Comparison of ENCODE assay signal across 13 cellular contexts in the genomic region with DNA sequence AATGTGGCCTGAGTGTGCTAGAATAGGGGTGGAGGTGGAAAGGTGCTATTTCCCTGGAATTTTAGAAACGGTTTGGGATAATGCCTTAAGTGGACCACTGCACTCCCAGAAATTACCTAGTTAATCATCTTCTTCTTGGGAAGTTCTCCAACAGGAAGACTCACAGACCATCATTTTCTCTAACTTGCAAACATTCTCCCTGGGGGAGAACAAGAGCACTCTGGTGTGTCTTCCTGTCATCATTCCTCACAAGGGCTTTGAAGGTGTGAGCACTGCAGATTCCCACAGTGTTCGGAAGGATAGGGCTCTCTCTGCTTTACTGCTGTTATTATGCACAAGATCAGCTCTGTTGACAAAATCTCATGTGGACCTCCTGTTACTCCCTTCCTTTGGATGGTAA. TPM values are rescaled to one million over a fixed set of nuclear protein-coding genes. Genes with fewer than 3 reads are reported as not detected.
DNase-seq lines count a peak whose midpoint lies in the region; ATAC-seq and TF ChIP-seq lines count a peak whose summit lies in the region.
"Had no signal": no experiment of that assay in that cellular context is flagged by ENCODE, and none has a peak within 500 bp of the region (broad histone marks: within the 10 kb centered on the region; RNA-seq: fewer than 3 reads in every experiment).

No MANE protein-coding gene starts in this region.

- no peak for TF ChIP-seq POLR2A in IMR-90 (IDR thresholded peaks at IDR 0.05; ENCODE audit: low read depth, low read length)

- no peak overlapping the region for H3K27ac Mint-ChIP-seq in progenitor cell of endocrine pancreas
- H3K27ac Mint-ChIP-seq: B cell; CD14-positive monocyte; CD8-positive, alpha-beta T cell had no signal

- no peak for TF ChIP-seq CTCF in IMR-90 (conservative IDR thresholded peaks at IDR 0.05; ENCODE audit: low read depth, low read length)
- no peak for TF ChIP-seq CTCF in progenitor cell of endocrine pancreas (IDR thresholded peaks at IDR 0.05; ENCODE audit: unreplicated experiment)

- H3K9me3 ChIP-seq in IMR-90 (ENCODE audit: control insufficient read depth, insufficient read depth, low read length): no peaks in the 10 kb centered on the region

- dilution Hi-C loops in IMR-90 (cut with HindIII; ENCODE audit: low sequenced_read_pairs, unreplicated experiment): loop anchor here (25.0 kb wide), 1 partner anchor 443 kb away; no protein-coding TSS in a partner anchor

- peaks cover 11% of the 10 kb centered on the region; the same call in 1 of the 2 replicates for H3K9me1 ChIP-seq in IMR-90 (ENCODE audit: insufficient read depth, low read length)

- POLR2A ChIA-PET in IMR-90 (lab: Charles Lee; ENCODE audit: unreplicated experiment): no interaction called here

- no peak for TF ChIP-seq RAD21 in IMR-90 (IDR thresholded peaks at IDR 0.05; ENCODE audit: low read length)

- intact Hi-C loops in IMR-90 (cut with micrococcal nuclease): loop anchor here (5.0 kb wide), 1 partner anchor 93 kb away; no protein-coding TSS in a partner anchor

- H3K27me3 Mint-ChIP-seq in progenitor cell of endocrine pancreas: peaks cover 12% of the 10 kb centered on the region

- H2BK15ac ChIP-seq in IMR-90 (ENCODE audit: low read depth, low read length): no peak overlapping the region

- peak overlapping the region; percentile 69; the same call in 1 of the 2 replicates for H3K14ac ChIP-seq in IMR-90 (replicated peaks; ENCODE audit: low read depth, low read length)

- H3K79me1 ChIP-seq in IMR-90 (ENCODE audit: low read depth in 1 of 2, low read length in 2 of 2): no peaks in the 10 kb centered on the region

- H3K36me3 Mint-ChIP-seq in progenitor cell of endocrine pancreas (ENCODE audit: insufficient read depth): no peaks in the 10 kb centered on the region
- H3K36me3 Mint-ChIP-seq: CD14-positive monocyte; CD8-positive, alpha-beta T cell had no signal

- H3K4me1 ChIP-seq in IMR-90 (ENCODE audit: control insufficient read depth, insufficient read depth, low read length): peaks cover 8% of the 10 kb centered on the region

- no peak overlapping the region for H3K4me3 ChIP-seq in IMR-90 (ENCODE audit: insufficient read depth, low read depth, low read length)
- H3K4me3 ChIP-seq: GM23248 had no signal

- H3K18ac ChIP-seq in IMR-90 (ENCODE audit: low read depth, low read length): no peak overlapping the region

- no peak overlapping the region for H3K56ac ChIP-seq in IMR-90 (ENCODE audit: extremely low read depth, insufficient read depth, low read length)

- no CpG with 5 or more reads among the region's 2 CpGs for WGBS in IMR-90 (ENCODE audit: extremely low coverage in 2 of 2, insufficient read length in 1 of 2), 2 experiments

- 0 out of 2 replicates have a peak overlapping the region, but pooled peaks have one; percentile 32 for H2BK120ac ChIP-seq in IMR-90 (ENCODE audit: low read depth, low read length)

- H3K27ac ChIP-seq in IMR-90 (ENCODE audit: insufficient read depth, low read length): no peak overlapping the region
- H3K27ac ChIP-seq: GM23248 had no signal

- H3K4me1 Mint-ChIP-seq in progenitor cell of endocrine pancreas (ENCODE audit: low read depth): peaks cover 19% of the 10 kb centered on the region

- H4K5ac ChIP-seq in IMR-90 (ENCODE audit: low read depth, low read length): no peak overlapping the region

- CTCF ChIA-PET in IMR-90 (lab: Yijun Ruan, JAX): no interaction called here

- no peak overlapping the region for H4K8ac ChIP-seq in IMR-90 (ENCODE audit: low read depth in 2 of 2, low read length in 2 of 2)

- H2AK9ac ChIP-seq in IMR-90 (replicated peaks; ENCODE audit: low read depth, low read length, poor library complexity): no peak overlapping the region

- no peak overlapping the region for H3K4me2 ChIP-seq in IMR-90 (ENCODE audit: low read depth, low read length)

- H2AK5ac ChIP-seq in IMR-90 (ENCODE audit: low read depth, low read length): no peak overlapping the region

- ATAC-seq in IMR-90 (ENCODE audit: low read depth) (no peak), HG02852 (IDR thresholded peaks at IDR 0.05; ENCODE audit: unreplicated experiment) (no peak)
- ATAC-seq: CD8-positive, alpha-beta T cell had no signal

- peak; percentile 39 for DNase-seq in ACHN
- DNase-seq in IMR-90: no peak
- DNase-seq in glomerular visceral epithelial cell (ENCODE audit: extremely low spot score): peak; percentile 70
- no peak for DNase-seq in progenitor cell of endocrine pancreas (ENCODE audit: low spot score, unreplicated experiment)
- DNase-seq in NCI-H524 treated with DMSO at 0.1 percent for 48 hours (lab: John Stamatoyannopoulos, UW): no peak
- DNase-seq in activated CD4-positive, CD25-positive, alpha-beta regulatory T cell (lab: John Stamatoyannopoulos, UW): no peak
- DNase-seq: CD8-positive, alpha-beta T cell; EL; GM23248; H7 had no signal

- H3K9ac ChIP-seq in IMR-90 (ENCODE audit: low read depth, low read length): no peak overlapping the region
- H3K9ac ChIP-seq: GM23248 had no signal

- H4K20me1 ChIP-seq in IMR-90 (ENCODE audit: insufficient read depth, low read length): no peaks in the 10 kb centered on the region

- in situ Hi-C loops in ACHN (cut with HindIII; ENCODE audit: low pct_ligation_motif_present, low pct_unique_long_range_greater_than_20kb, low sequenced_read_pairs) (loop anchor here (25.0 kb wide), 1 partner anchor 318 kb away; no protein-coding TSS in a partner anchor), IMR-90 (cut with MboI; ENCODE audit: low sequenced_read_pairs) (no loop called here)

- H3K27me3 ChIP-seq in IMR-90 (ENCODE audit: control insufficient read depth, insufficient read depth, low read length): no peaks in the 10 kb centered on the region

- peak overlapping the region; percentile 4 for H3K4me3 Mint-ChIP-seq in progenitor cell of endocrine pancreas (ENCODE audit: low read depth)
- H3K4me3 Mint-ChIP-seq: B cell; CD14-positive monocyte; CD8-positive, alpha-beta T cell had no signal

- no peaks in the 10 kb centered on the region for H3K9me3 Mint-ChIP-seq in progenitor cell of endocrine pancreas (ENCODE audit: low read depth)
- H3K9me3 Mint-ChIP-seq: CD8-positive, alpha-beta T cell had no signal

- 0 out of 2 replicates have a peak overlapping the region, but pooled peaks have one; percentile 4 for H3K23ac ChIP-seq in IMR-90 (ENCODE audit: low read depth, low read length)

- H2BK20ac ChIP-seq in IMR-90 (ENCODE audit: low read depth, low read length): peak overlapping the region; percentile 60; the same call in 1 of the 2 replicates

- no peak overlapping the region for H4K91ac ChIP-seq in IMR-90 (ENCODE audit: insufficient read depth, low read depth, low read length)

- H2AFZ ChIP-seq in IMR-90 (replicated peaks; ENCODE audit: low read length, poor library complexity): no peak overlapping the region
- H2AFZ ChIP-seq: GM23248 had no signal

- H3K36me3 ChIP-seq in IMR-90 (ENCODE audit: control insufficient read depth, insufficient read depth, low read length): no peaks in the 10 kb centered on the region

- no peak overlapping the region; the same call in 1 of the 2 replicates for H3K4ac ChIP-seq in IMR-90 (ENCODE audit: low read depth, low read length)

- H2BK5ac ChIP-seq in IMR-90 (ENCODE audit: low read depth, low read length, poor library complexity, severe bottlenecking): no peak overlapping the region

- no TSS peak for BruUV-seq in IMR-90 (replicated peaks; lab: Mats Ljungman, UMichigan)

TF ChIP-seq in IMR-90, 13 proteins besides CTCF, POLR2A, EP300 and RAD21:
- TF ChIP-seq FOS (IDR thresholded peaks at IDR 0.05; ENCODE audit: low read depth, low read length) (no peak), MXI1 (IDR thresholded peaks at IDR 0.05; ENCODE audit: borderline replicate concordance, low read depth, low read length) (no peak), CHD1 (IDR thresholded peaks at IDR 0.05; ENCODE audit: low read depth, low read length) (no peak), NFE2L2 (IDR thresholded peaks at IDR 0.05; ENCODE audit: low read depth, low read length) (no peak), RFX5 (IDR thresholded peaks at IDR 0.05; ENCODE audit: low read depth, low read length) (no peak), SMC3 (IDR thresholded peaks at IDR 0.05; ENCODE audit: low read depth, low read length) (no peak)

RNA-seq across cellular contexts. Expression of a gene that starts 54.9 kb away (rescaled TPM):
- 0.18 and 0.83 TPM in 2 replicates for total RNA-seq in IMR-90 (2012; rRNA removed)
- polyA plus RNA-seq in IMR-90 (2012; rRNA removed): 0.17 and 0.60 TPM in 2 replicates
- 0.12 and 0.16 TPM in 2 replicates for polyA plus RNA-seq in IMR-90 (2012; cell fraction: cytosol; rRNA removed)
- 0.31 TPM in 1 of 2 replicates, not detected in the other for polyA plus RNA-seq in IMR-90 (2012; cell fraction: nucleus; rRNA removed; ENCODE audit: low replicate concordance)
- total RNA-seq in progenitor cell of endocrine pancreas: 22.5 and 27.2 TPM in 2 replicates

Comparison
In these comparisons a context has a peak if more than half of its experiments do, and no peak if none do; other contexts are left out.
1. DNase-seq: peak in ACHN (single experiment) and glomerular visceral epithelial cell (single experiment); none in IMR-90 (single experiment), progenitor cell of endocrine pancreas (single experiment), NCI-H524 treated with DMSO at 0.1 percent for 48 hours (single experiment) and activated CD4-positive, CD25-positive, alpha-beta regulatory T cell (0 of 4).
2. RNA of a gene that starts 54.9 kb away (total RNA-seq): 22.5 to 27.2 TPM in progenitor cell of endocrine pancreas; 0.18 to 0.83 TPM in IMR-90; every median in the first group is over 10 times any median in the second.